Comparison of ENCODE assay signal across 27 cellular contexts in the genomic region with DNA sequence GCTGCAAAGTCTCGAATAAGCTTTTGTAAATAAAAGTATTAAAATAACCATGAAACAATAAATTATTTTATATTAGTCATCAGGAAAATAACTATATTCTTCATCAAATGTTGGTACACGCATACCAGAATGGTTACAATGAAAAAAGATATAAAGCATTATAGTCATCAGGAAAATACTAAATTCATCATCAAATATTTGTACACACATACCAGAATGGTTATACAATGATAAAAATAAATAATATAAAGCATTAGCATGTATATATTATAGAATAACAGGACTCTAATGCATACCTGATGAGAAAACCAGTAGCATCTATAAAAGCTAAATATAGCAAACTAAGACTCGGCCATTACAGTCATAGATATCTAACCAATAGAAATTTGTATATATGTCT.
DNase-seq lines count a peak whose midpoint lies in the region; ATAC-seq and TF ChIP-seq lines count a peak whose summit lies in the region.
"Had no signal": no experiment of that assay in that cellular context is flagged by ENCODE, and none has a peak within 500 bp of the region (broad histone marks: within the 10 kb centered on the region; RNA-seq: fewer than 3 reads in every experiment).

No MANE protein-coding gene starts in this region.

- no peak for TF ChIP-seq CTCF in PC-3 (conservative IDR thresholded peaks at IDR 0.05; ENCODE audit: low read depth, low read length)

- H3K27me3 ChIP-seq in PC-3 (ENCODE audit: low read length), result no peaks in the 10 kb centered on the region
- H3K27me3 ChIP-seq: BE2C; BLaER1; BLaER1 treated with 17β-estradiol and CSF1 and Interleukin-3, amounts not matched to agents 10 nM and 100 nM had no signal

- no peaks in the 10 kb centered on the region for H3K79me2 ChIP-seq in PC-3 (ENCODE audit: low read length)

- no peaks in the 10 kb centered on the region for H3K9me3 ChIP-seq in PC-3 (ENCODE audit: low read length)
- H3K9me3 ChIP-seq: A549; BE2C; BLaER1; BLaER1 treated with 17β-estradiol and CSF1 and Interleukin-3, amounts not matched to agents 10 nM and 100 nM; Caco-2 had no signal

- no peaks in the 10 kb centered on the region for H4K20me1 ChIP-seq in PC-3 (ENCODE audit: low read length)
- H4K20me1 ChIP-seq: BLaER1; BLaER1 treated with 17β-estradiol and CSF1 and Interleukin-3, amounts not matched to agents 10 nM and 100 nM had no signal

- no peaks in the 10 kb centered on the region for H3K36me3 ChIP-seq in PC-3 (ENCODE audit: low read depth, low read length)
- H3K36me3 ChIP-seq: BE2C; BLaER1; BLaER1 treated with 17β-estradiol and CSF1 and Interleukin-3, amounts not matched to agents 10 nM and 100 nM had no signal

- no peaks in the 10 kb centered on the region for H3F3A ChIP-seq in PC-3 (ENCODE audit: low read length, unreplicated experiment)

- H3K27ac ChIP-seq in PC-3 (ENCODE audit: low read length), result 0 out of 2 replicates have a peak overlapping the region, but pooled peaks have one; percentile 29
- H3K27ac ChIP-seq: 22Rv1; A549; BLaER1; BLaER1 treated with 17β-estradiol and CSF1 and Interleukin-3, amounts not matched to agents 10 nM and 100 nM; C4-2B had no signal

- no peak overlapping the region for H3K9ac ChIP-seq in PC-3 (ENCODE audit: low read length)
- H3K9ac ChIP-seq: BLaER1; BLaER1 treated with 17β-estradiol and CSF1 and Interleukin-3, amounts not matched to agents 10 nM and 100 nM had no signal

- no peaks in the 10 kb centered on the region for H3K9me2 ChIP-seq in PC-3 (replicated peaks; ENCODE audit: low read length)

- ATAC-seq in PC-3, result peak; percentile 93
- ATAC-seq: A549; CD8-positive, alpha-beta T cell had no signal

- intact Hi-C loops in PC-3 (cut with micrococcal nuclease), result no loop called here

- DNase-seq in PC-3 (peak; percentile 21), NCI-H82 treated with DMSO at 0.1 percent for 48 hours (lab: John Stamatoyannopoulos, UW; ENCODE audit: unreplicated experiment) (no peak)
- DNase-seq: 8988T; ACHN; AML-193; BE2C; C1 segment of cervical spinal cord; Caco-2; Calu3; CD4-positive, alpha-beta memory T cell; CD4-positive, alpha-beta T cell; CD4-positive, CD25-positive, alpha-beta regulatory T cell; CD8-positive, alpha-beta memory T cell; CD8-positive, alpha-beta T cell; COR-L47; DMS 273 treated with DMSO at 0.1 percent for 48 hours; DMS153; DMS53; DMS79; DMS79 treated with DMSO at 0.1 percent for 48 hours; DND-41; EL had no signal

- H3K4me3 ChIP-seq in PC-3 (ENCODE audit: low read length), result no peak overlapping the region
- H3K4me3 ChIP-seq: A549; BLaER1; BLaER1 treated with 17β-estradiol and CSF1 and Interleukin-3, amounts not matched to agents 10 nM and 100 nM had no signal

- POLR2A ChIA-PET in PC-3 (lab: Charles Lee; ENCODE audit: unreplicated experiment), result no interaction called here

- no TSS peak for BruUV-seq in PC-3 (replicated peaks; lab: Mats Ljungman, UMichigan)

- CTCF ChIA-PET in PC-3 (lab: Charles Lee), result no interaction called here

- no peak overlapping the region for H3K4me2 ChIP-seq in PC-3 (ENCODE audit: low read length)
- H3K4me2 ChIP-seq: A549; BLaER1; BLaER1 treated with 17β-estradiol and CSF1 and Interleukin-3, amounts not matched to agents 10 nM and 100 nM had no signal

- H2AFZ ChIP-seq in PC-3 (ENCODE audit: low read length), result no peak overlapping the region

- H3K4me1 ChIP-seq in PC-3 (ENCODE audit: insufficient read depth, low read length), result no peaks in the 10 kb centered on the region
- H3K4me1 ChIP-seq: A549; BLaER1; BLaER1 treated with 17β-estradiol and CSF1 and Interleukin-3, amounts not matched to agents 10 nM and 100 nM; Caco-2 had no signal
